In genomic region chr5:72503888-72504491, GRCh38 we compare ENCODE assay signal across 10 cellular contexts. TPM values are rescaled to one million over a fixed set of nuclear protein-coding genes. Genes with fewer than 3 reads are reported as not detected.
DNase-seq lines count a peak whose midpoint lies in the region; TF ChIP-seq lines count a peak whose summit lies in the region.
"Had no signal": no experiment of that assay in that cellular context is flagged by ENCODE, and none has a peak within 500 bp of the region (broad histone marks: within the 10 kb centered on the region; RNA-seq: fewer than 3 reads in every experiment).

No MANE protein-coding gene starts in this region.

- no peaks in the 10 kb centered on the region for H4K20me1 ChIP-seq in hepatocyte (ENCODE audit: insufficient read depth, poor library complexity, severe bottlenecking)

- no peaks in the 10 kb centered on the region for H3K9me2 ChIP-seq in hepatocyte (replicated peaks; ENCODE audit: insufficient read depth)

- H3K4me3 Mint-ChIP-seq in osteocyte (ENCODE audit: unreplicated experiment) = no peak overlapping the region
- H3K4me3 Mint-ChIP-seq: T-helper 1 cell treated with Interleukin-12 subunit alpha and Interleukin-12 subunit beta and Interleukin-4 antibody, amounts not matched to agents 30 μg/mL and 1 μg/mL, for 36 hours had no signal

- no peak overlapping the region for H2AFZ ChIP-seq in hepatocyte

- in situ Hi-C loops in Caki2 (cut with HindIII; ENCODE audit: low pct_unique_long_range_greater_than_20kb, low sequenced_read_pairs) (no loop called here), G401 (cut with HindIII; ENCODE audit: low sequenced_read_pairs) (no loop called here)

- peak overlapping the region; percentile 60 for H3K27ac Mint-ChIP-seq in osteocyte (ENCODE audit: unreplicated experiment)
- H3K27ac Mint-ChIP-seq: T-helper 1 cell treated with Interleukin-12 subunit alpha and Interleukin-12 subunit beta and Interleukin-4 antibody, amounts not matched to agents 30 μg/mL and 1 μg/mL, for 36 hours had no signal

- no peak for TF ChIP-seq CTCF in osteocyte (IDR thresholded peaks at IDR 0.05)
- no peak for TF ChIP-seq CTCF in hepatocyte (IDR thresholded peaks at IDR 0.05; ENCODE audit: poor library complexity)

- peak; percentile 16 for DNase-seq in Caki2 (ENCODE audit: low read depth)
- peak; percentile 47 for DNase-seq in NOMO-1 treated with dmso at 0.1 percent for 144 hours (lab: John Stamatoyannopoulos, UW; ENCODE audit: unreplicated experiment)
- peak; percentile 42 for DNase-seq in fibroblast of peridontal ligament (ENCODE audit: extremely low read depth)
- no peak for DNase-seq in osteocyte (ENCODE audit: extremely low spot score, unreplicated experiment)
- no peak for DNase-seq in HuH-7.5 (ENCODE audit: low spot score)
- no peak for DNase-seq in G401 (ENCODE audit: low spot score)
- DNase-seq in DMS114 treated with DMSO at 0.1 percent for 48 hours (lab: John Stamatoyannopoulos, UW; ENCODE audit: unreplicated experiment) = no peak
- DNase-seq in hepatocyte (ENCODE audit: low spot score) = no peak
- DNase-seq: NCI-H226 had no signal

- no peak overlapping the region for H3K27ac ChIP-seq in hepatocyte

- H3K27me3 Mint-ChIP-seq in osteocyte (ENCODE audit: unreplicated experiment) = no peaks in the 10 kb centered on the region

- H3K4me1 Mint-ChIP-seq in osteocyte (ENCODE audit: unreplicated experiment) = peaks cover 35% of the 10 kb centered on the region

- no peaks in the 10 kb centered on the region for H3K27me3 ChIP-seq in hepatocyte

- no peaks in the 10 kb centered on the region for H3K36me3 ChIP-seq in hepatocyte (replicated peaks; ENCODE audit: insufficient read depth, low read depth)

- H3K9me3 ChIP-seq in hepatocyte (ENCODE audit: low read depth) = no peaks in the 10 kb centered on the region

- H3K4me3 ChIP-seq in hepatocyte = no peak overlapping the region

- no peaks in the 10 kb centered on the region for H3K36me3 Mint-ChIP-seq in osteocyte (ENCODE audit: unreplicated experiment)

- no peak overlapping the region for H3K4me2 ChIP-seq in hepatocyte

- no peaks in the 10 kb centered on the region for H3K79me2 ChIP-seq in hepatocyte

- H3K4me1 ChIP-seq in hepatocyte (ENCODE audit: insufficient read depth) = no peaks in the 10 kb centered on the region

- 91% methylated on average over 14 of the region's 14 CpGs for WGBS in hepatocyte (ENCODE audit: low lambda C conversion rate, missing lambda C conversion rate)

- peaks cover 3% of the 10 kb centered on the region for H3K9me3 Mint-ChIP-seq in osteocyte (ENCODE audit: unreplicated experiment)
- H3K9me3 Mint-ChIP-seq: T-helper 1 cell treated with Interleukin-12 subunit alpha and Interleukin-12 subunit beta and Interleukin-4 antibody, amounts not matched to agents 30 μg/mL and 1 μg/mL, for 36 hours had no signal

RNA-seq across cellular contexts. Expression of gene ZNF366, which starts 3.2 kb away (rescaled TPM):
- total RNA-seq in Caki2 (2014; rRNA removed; shearing (Covaris generic); ENCODE audit: low replicate concordance) = not detected in 2 replicates
- total RNA-seq in osteocyte (not detected in 2 replicates), hepatocyte (0.20 and 2.5 TPM in 2 replicates)
- total RNA-seq in G401 (2014; rRNA removed; shearing (Covaris generic)) = not detected in 2 replicates
- not detected in 2 replicates for polyA plus RNA-seq in hepatocyte

Comparison
In these comparisons a context has a peak if more than half of its experiments do, and no peak if none do; other contexts are left out.
1. DNase-seq: peak in Caki2 (single experiment), NOMO-1 treated with dmso at 0.1 percent for 144 hours (single experiment) and fibroblast of peridontal ligament (single experiment); none in osteocyte (single experiment), HuH-7.5 (single experiment), G401 (single experiment), DMS114 treated with DMSO at 0.1 percent for 48 hours (single experiment) and hepatocyte (single experiment).